15 cellular contexts compared by ENCODE assay signal in genomic region chr2:217939629-217940245, GRCh38.
DNase-seq lines count a peak whose midpoint lies in the region.
"Had no signal": no experiment of that assay in that cellular context is flagged by ENCODE, and none has a peak within 500 bp of the region (broad histone marks: within the 10 kb centered on the region; RNA-seq: fewer than 3 reads in every experiment).

No MANE protein-coding gene starts in this region.

- peak overlapping the region; percentile 17 for H3K4me2 ChIP-seq in GM23248 (ENCODE audit: unreplicated experiment)

- no peaks in the 10 kb centered on the region for H3K9me2 ChIP-seq in GM23248 (ENCODE audit: insufficient read depth)

- H3K27ac ChIP-seq in GM23248 (no peak overlapping the region), esophagus (ENCODE audit: low read depth in 2 of 2, low read length in 1 of 2) (peak overlapping the region; percentile 81 to 92), subcutaneous abdominal adipose tissue (ENCODE audit: low read depth, low read length) (peak overlapping the region; percentile 99)

- H3K27ac Mint-ChIP-seq in activated naive CD4-positive, alpha-beta T cell treated with anti-CD3 and anti-CD28 coated beads, Interleukin-2, amount 10 ng/mL, durations not matched to agents 7 days and 5 days: no peak overlapping the region
- H3K27ac Mint-ChIP-seq in activated T-cell treated with anti-CD3 and anti-CD28 coated beads, Interleukin-2, amount 50 U/mL, for 24 hours: no peak overlapping the region
- H3K27ac Mint-ChIP-seq: activated T-helper 1 cell treated with anti-CD3 and anti-CD28 coated beads, Interleukin-12 subunit alpha, Interleukin-12 subunit beta, Interleukin-2, Interleukin-4 antibody, amounts not matched to agents 30 ng/mL and 10 ng/mL and 1 ng/mL, durations not matched to agents 14 hours and 24 hours and 36 hours; immature natural killer cell had no signal

- H3K4me1 Mint-ChIP-seq in activated naive CD4-positive, alpha-beta T cell treated with anti-CD3 and anti-CD28 coated beads, Interleukin-2, amount 10 ng/mL, durations not matched to agents 7 days and 5 days: peaks cover 12% of the 10 kb centered on the region
- no peaks in the 10 kb centered on the region for H3K4me1 Mint-ChIP-seq in activated T-cell treated with anti-CD3 and anti-CD28 coated beads, Interleukin-2, amount 50 U/mL, for 24 hours (ENCODE audit: low read depth)

- in situ Hi-C loops in GM23248 (cut with MboI): no loop called here

- no peak for DNase-seq in GM23248
- no peak for DNase-seq in Kasumi-1 (lab: John Stamatoyannopoulos, UW)
- no peak for DNase-seq in activated naive CD4-positive, alpha-beta T cell treated with anti-CD3 and anti-CD28 coated beads, Interleukin-2, amount 10 ng/mL, durations not matched to agents 7 days and 5 days
- DNase-seq in activated T-cell treated with anti-CD3 and anti-CD28 coated beads, Interleukin-2, amount 50 U/mL, for 24 hours: no peak
- no peak for DNase-seq in OCI-M2 (lab: John Stamatoyannopoulos, UW; ENCODE audit: unreplicated experiment)
- DNase-seq: activated CD4-positive, alpha-beta T cell treated with anti-CD3 and anti-CD28 coated beads, Interleukin-2, amount 50 U/mL, for 48 hours; immature natural killer cell; NCI-H1930; NCI-H524 treated with DMSO at 0.1 percent for 48 hours; SW 1271; trophoblast cell had no signal

- H3K4me1 ChIP-seq in GM23248 (ENCODE audit: insufficient read depth): peaks cover 75% of the 10 kb centered on the region
- peaks cover 0 to 21% of the 10 kb centered on the region in 2 donors for H3K4me1 ChIP-seq in esophagus (ENCODE audit: control insufficient read depth in 2 of 2, insufficient read depth in 2 of 2, low read length in 1 of 2)
- peaks cover 48% of the 10 kb centered on the region for H3K4me1 ChIP-seq in mucosa of stomach (ENCODE audit: control insufficient read depth, insufficient read depth, low read length)
- peaks cover 38 to 100% (median 99%) of the 10 kb centered on the region in 5 donors for H3K4me1 ChIP-seq in subcutaneous abdominal adipose tissue (ENCODE audit: control insufficient read depth in 5 of 5, insufficient read depth in 5 of 5, low read length in 5 of 5)

- H3K9me3 Mint-ChIP-seq in activated naive CD4-positive, alpha-beta T cell treated with anti-CD3 and anti-CD28 coated beads, Interleukin-2, amount 10 ng/mL, durations not matched to agents 7 days and 5 days: no peaks in the 10 kb centered on the region
- H3K9me3 Mint-ChIP-seq in activated T-cell treated with anti-CD3 and anti-CD28 coated beads, Interleukin-2, amount 50 U/mL, for 24 hours: no peaks in the 10 kb centered on the region
- H3K9me3 Mint-ChIP-seq: activated T-helper 1 cell treated with anti-CD3 and anti-CD28 coated beads, Interleukin-12 subunit alpha, Interleukin-12 subunit beta, Interleukin-2, Interleukin-4 antibody, amounts not matched to agents 30 ng/mL and 10 ng/mL and 1 ng/mL, durations not matched to agents 14 hours and 24 hours and 36 hours; immature natural killer cell had no signal

- no peaks in the 10 kb centered on the region for H3K9me3 ChIP-seq in GM23248 (ENCODE audit: low read depth)
- H3K9me3 ChIP-seq in esophagus (ENCODE audit: control insufficient read depth in 2 of 2, insufficient read depth in 1 of 2, low read depth in 1 of 2, low read length in 1 of 2): no peaks in the 10 kb centered on the region
- no peaks in the 10 kb centered on the region for H3K9me3 ChIP-seq in mucosa of stomach (ENCODE audit: control insufficient read depth, low read length)
- H3K9me3 ChIP-seq in subcutaneous abdominal adipose tissue (ENCODE audit: control insufficient read depth in 5 of 5, low read length in 5 of 5): no peaks in the 10 kb centered on the region

- H3F3A ChIP-seq in GM23248 (ENCODE audit: insufficient read depth): peaks cover 49% of the 10 kb centered on the region

- 94 to 100% methylated on average over 7 of the region's 7 CpGs for WGBS in GM23248 (ENCODE audit: low coverage in 1 of 2, low lambda C conversion rate in 2 of 2, missing lambda C conversion rate in 2 of 2), 2 experiments
- 68 to 72% methylated on average over 4 to 7 of the region's 7 CpGs for WGBS in esophagus, 2 donors

- H3K4me3 Mint-ChIP-seq in activated naive CD4-positive, alpha-beta T cell treated with anti-CD3 and anti-CD28 coated beads, Interleukin-2, amount 10 ng/mL, durations not matched to agents 7 days and 5 days: no peak overlapping the region
- H3K4me3 Mint-ChIP-seq in activated T-cell treated with anti-CD3 and anti-CD28 coated beads, Interleukin-2, amount 50 U/mL, for 24 hours: no peak overlapping the region
- H3K4me3 Mint-ChIP-seq: activated T-helper 1 cell treated with anti-CD3 and anti-CD28 coated beads, Interleukin-12 subunit alpha, Interleukin-12 subunit beta, Interleukin-2, Interleukin-4 antibody, amounts not matched to agents 30 ng/mL and 10 ng/mL and 1 ng/mL, durations not matched to agents 14 hours and 24 hours and 36 hours; immature natural killer cell had no signal

- H3K4me3 ChIP-seq in GM23248 (no peak overlapping the region), esophagus (ENCODE audit: low read depth in 1 of 2, low read length in 2 of 2) (peak overlapping the region in 1 of 2 donors; percentile 56), mucosa of stomach (ENCODE audit: low read length) (no peak overlapping the region), subcutaneous abdominal adipose tissue (ENCODE audit: low read depth in 1 of 5, low read length in 5 of 5) (peak overlapping the region; percentile 90 to 99 (median 99))

- no peaks in the 10 kb centered on the region for H3K27me3 ChIP-seq in GM23248 (replicated peaks; ENCODE audit: insufficient read depth)
- no peaks in the 10 kb centered on the region for H3K27me3 ChIP-seq in esophagus (ENCODE audit: control insufficient read depth in 1 of 2, insufficient read depth in 2 of 2, low read length in 2 of 2)
- no peaks in the 10 kb centered on the region for H3K27me3 ChIP-seq in mucosa of stomach (ENCODE audit: control insufficient read depth, insufficient read depth, low read length)
- no peaks in the 10 kb centered on the region for H3K27me3 ChIP-seq in subcutaneous abdominal adipose tissue (ENCODE audit: control insufficient read depth in 5 of 5, insufficient read depth in 4 of 5, low read length in 5 of 5)

- H3K36me3 Mint-ChIP-seq in activated naive CD4-positive, alpha-beta T cell treated with anti-CD3 and anti-CD28 coated beads, Interleukin-2, amount 10 ng/mL, durations not matched to agents 7 days and 5 days: no peaks in the 10 kb centered on the region
- H3K36me3 Mint-ChIP-seq in activated T-cell treated with anti-CD3 and anti-CD28 coated beads, Interleukin-2, amount 50 U/mL, for 24 hours (ENCODE audit: low read depth): no peaks in the 10 kb centered on the region
- H3K36me3 Mint-ChIP-seq: immature natural killer cell had no signal

- CTCF ChIA-PET in activated naive CD4-positive, alpha-beta T cell treated with anti-CD3 and anti-CD28 coated beads, Interleukin-2, amount 10 ng/mL, durations not matched to agents 7 days and 5 days (lab: Charles Lee): no interaction called here

- H3K27me3 Mint-ChIP-seq in activated naive CD4-positive, alpha-beta T cell treated with anti-CD3 and anti-CD28 coated beads, Interleukin-2, amount 10 ng/mL, durations not matched to agents 7 days and 5 days: peaks cover 63% of the 10 kb centered on the region
- H3K27me3 Mint-ChIP-seq in activated T-cell treated with anti-CD3 and anti-CD28 coated beads, Interleukin-2, amount 50 U/mL, for 24 hours: peaks cover 28% of the 10 kb centered on the region

- no peak overlapping the region for H2AFZ ChIP-seq in GM23248

- H3K9ac ChIP-seq in GM23248 (no peak overlapping the region), mucosa of stomach (ENCODE audit: low read length) (peak overlapping the region; percentile 22), subcutaneous abdominal adipose tissue (ENCODE audit: low read length in 5 of 5) (peak overlapping the region; percentile 44 to 79 (median 63))

- H3K36me3 ChIP-seq in GM23248 (ENCODE audit: low read depth): no peaks in the 10 kb centered on the region
- no peaks in the 10 kb centered on the region for H3K36me3 ChIP-seq in esophagus (ENCODE audit: control insufficient read depth in 2 of 2, insufficient read depth in 2 of 2, low read length in 1 of 2)
- no peaks in the 10 kb centered on the region for H3K36me3 ChIP-seq in mucosa of stomach (ENCODE audit: control insufficient read depth, insufficient read depth, low read length)
- peaks cover 0 to 34% (median 5%) of the 10 kb centered on the region in 5 donors for H3K36me3 ChIP-seq in subcutaneous abdominal adipose tissue (ENCODE audit: control insufficient read depth in 5 of 5, insufficient read depth in 5 of 5, low read length in 5 of 5)

- H3K79me2 ChIP-seq in GM23248 (ENCODE audit: insufficient read depth): peaks cover 93% of the 10 kb centered on the region

- H4K20me1 ChIP-seq in GM23248 (ENCODE audit: insufficient read depth): no peaks in the 10 kb centered on the region

Comparison
In these comparisons a context has a peak if more than half of its experiments do, and no peak if none do; other contexts are left out.
1. H3K4me3 ChIP-seq: peak in subcutaneous abdominal adipose tissue (5 of 5); none in GM23248 (single experiment) and mucosa of stomach (single experiment).